ENCODE assay signal across 9 cellular contexts in the genomic region with DNA sequence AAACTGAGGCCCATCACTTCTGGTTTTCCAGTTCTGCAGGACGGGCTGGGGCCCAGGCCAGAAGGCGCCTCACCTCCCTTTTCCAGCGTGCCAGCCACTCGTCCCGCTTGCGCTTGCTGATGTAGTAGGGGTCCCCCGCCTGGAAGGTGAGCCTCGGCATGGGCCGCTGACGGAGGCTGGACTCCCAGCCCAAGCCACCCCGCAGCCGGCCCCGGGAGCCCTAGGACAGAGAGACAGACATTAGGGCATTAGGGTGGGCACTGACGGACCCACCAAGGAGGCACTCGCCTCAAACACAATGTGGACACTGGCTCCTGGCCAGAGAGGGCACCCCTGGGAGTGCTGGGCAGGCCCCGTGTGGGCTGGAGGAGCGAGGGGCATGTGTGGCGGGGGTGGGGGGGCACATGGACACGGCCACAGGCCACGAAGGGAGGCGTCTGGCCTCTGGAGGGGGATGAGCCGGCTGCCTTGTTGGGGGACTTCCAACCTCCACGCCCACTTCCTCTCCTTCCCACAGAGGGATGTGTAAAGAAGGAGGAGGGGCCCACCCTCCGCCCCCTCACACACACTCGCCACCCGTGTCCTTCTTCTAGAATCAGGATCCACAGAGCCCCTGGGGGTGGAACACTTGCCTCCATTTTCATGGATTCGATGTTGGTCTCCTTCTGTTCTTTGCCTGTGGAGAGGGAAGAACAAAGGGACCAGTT.
A peak's percentile ranks its signal among the peaks of the same experiment; 100 is the strongest.
DNase-seq lines count a peak whose midpoint lies in the region; ATAC-seq and TF ChIP-seq lines count a peak whose summit lies in the region.
"Had no signal": no experiment of that assay in that cellular context is flagged by ENCODE, and none has a peak within 500 bp of the region (broad histone marks: within the 10 kb centered on the region; RNA-seq: fewer than 3 reads in every experiment).

No MANE protein-coding gene starts in this region.

- H3K4me2 ChIP-seq in IMR-90 (ENCODE audit: low read depth, low read length): no peak overlapping the region

- peak overlapping the region; percentile 81 for H3K27ac Mint-ChIP-seq in activated T-helper 1 cell treated with anti-CD3 and anti-CD28 coated beads, Interleukin-12 subunit alpha, Interleukin-12 subunit beta, Interleukin-2, Interleukin-4 antibody, amounts not matched to agents 30 ng/mL and 10 ng/mL and 1 ng/mL, durations not matched to agents 14 hours and 24 hours and 36 hours
- H3K27ac Mint-ChIP-seq in HFFc6: no peak overlapping the region

- H3K4me3 Mint-ChIP-seq in activated T-helper 1 cell treated with anti-CD3 and anti-CD28 coated beads, Interleukin-12 subunit alpha, Interleukin-12 subunit beta, Interleukin-2, Interleukin-4 antibody, amounts not matched to agents 30 ng/mL and 10 ng/mL and 1 ng/mL, durations not matched to agents 14 hours and 24 hours and 36 hours: peak overlapping the region; percentile 40
- no peak overlapping the region for H3K4me3 Mint-ChIP-seq in HFFc6

- no peak overlapping the region for H3K18ac ChIP-seq in IMR-90 (ENCODE audit: low read depth, low read length)

- H2BK20ac ChIP-seq in IMR-90 (ENCODE audit: low read depth, low read length): no peak overlapping the region

- 0 out of 2 replicates have a peak overlapping the region, but pooled peaks have one; percentile 9 for H3K14ac ChIP-seq in IMR-90 (replicated peaks; ENCODE audit: low read depth, low read length)

- H4K5ac ChIP-seq in IMR-90 (ENCODE audit: low read depth, low read length): no peak overlapping the region

- no peak overlapping the region for H2BK15ac ChIP-seq in IMR-90 (ENCODE audit: low read depth, low read length)

- H2AK5ac ChIP-seq in IMR-90 (ENCODE audit: low read depth, low read length): no peak overlapping the region

- peaks cover 42% of the 10 kb centered on the region for H3K36me3 Mint-ChIP-seq in activated T-helper 1 cell treated with anti-CD3 and anti-CD28 coated beads, Interleukin-12 subunit alpha, Interleukin-12 subunit beta, Interleukin-2, Interleukin-4 antibody, amounts not matched to agents 30 ng/mL and 10 ng/mL and 1 ng/mL, durations not matched to agents 14 hours and 24 hours and 36 hours (ENCODE audit: low read depth)
- H3K36me3 Mint-ChIP-seq in HFFc6 (ENCODE audit: low read depth): no peaks in the 10 kb centered on the region

- peaks cover 5% of the 10 kb centered on the region for H3K4me1 ChIP-seq in IMR-90 (ENCODE audit: control insufficient read depth, insufficient read depth, low read length)

- peaks cover 19% of the 10 kb centered on the region for H3K36me3 ChIP-seq in IMR-90 (ENCODE audit: control insufficient read depth, insufficient read depth, low read length)

- H3K27me3 Mint-ChIP-seq in activated T-helper 1 cell treated with anti-CD3 and anti-CD28 coated beads, Interleukin-12 subunit alpha, Interleukin-12 subunit beta, Interleukin-2, Interleukin-4 antibody, amounts not matched to agents 30 ng/mL and 10 ng/mL and 1 ng/mL, durations not matched to agents 14 hours and 24 hours and 36 hours (ENCODE audit: insufficient read depth): no peaks in the 10 kb centered on the region
- peaks cover 6% of the 10 kb centered on the region for H3K27me3 Mint-ChIP-seq in HFFc6 (ENCODE audit: insufficient read depth)

- no peak overlapping the region for H3K56ac ChIP-seq in IMR-90 (ENCODE audit: extremely low read depth, insufficient read depth, low read length)

- intact Hi-C loops in IMR-90 (cut with micrococcal nuclease): no loop called here
- intact Hi-C loops in activated T-helper 1 cell treated with anti-CD3 and anti-CD28 coated beads, Interleukin-12 subunit alpha, Interleukin-12 subunit beta, Interleukin-2, Interleukin-4 antibody, amounts not matched to agents 30 ng/mL and 10 ng/mL and 1 ng/mL, durations not matched to agents 14 hours and 24 hours and 36 hours (cut with micrococcal nuclease): loop anchor here (2.0 to 10.0 kb wide), 2 partner anchors 22 to 180 kb away; no protein-coding TSS in a partner anchor

- TF ChIP-seq POLR2A in IMR-90 (IDR thresholded peaks at IDR 0.05; ENCODE audit: low read depth, low read length): no peak

- no peaks in the 10 kb centered on the region for H3K9me3 Mint-ChIP-seq in activated T-helper 1 cell treated with anti-CD3 and anti-CD28 coated beads, Interleukin-12 subunit alpha, Interleukin-12 subunit beta, Interleukin-2, Interleukin-4 antibody, amounts not matched to agents 30 ng/mL and 10 ng/mL and 1 ng/mL, durations not matched to agents 14 hours and 24 hours and 36 hours
- H3K9me3 Mint-ChIP-seq in HFFc6: no peaks in the 10 kb centered on the region

- BruUV-seq in IMR-90 (replicated peaks; lab: Mats Ljungman, UMichigan): no TSS peak

- ATAC-seq in IMR-90 (ENCODE audit: low read depth) (peak; percentile 37; the same call in 1 of the 2 replicates), HG02759 (IDR thresholded peaks at IDR 0.05; ENCODE audit: unreplicated experiment) (no peak)

- peak overlapping the region; percentile 72 for H2AK9ac ChIP-seq in IMR-90 (replicated peaks; ENCODE audit: low read depth, low read length, poor library complexity)

- H2BK5ac ChIP-seq in IMR-90 (ENCODE audit: low read depth, low read length, poor library complexity, severe bottlenecking): no peak overlapping the region

- peak; percentile 52 for DNase-seq in IMR-90
- DNase-seq in activated T-helper 1 cell treated with anti-CD3 and anti-CD28 coated beads, Interleukin-12 subunit alpha, Interleukin-12 subunit beta, Interleukin-2, Interleukin-4 antibody, amounts not matched to agents 30 ng/mL and 10 ng/mL and 1 ng/mL, durations not matched to agents 14 hours and 24 hours and 36 hours (ENCODE audit: low spot score): peak; percentile 56
- DNase-seq in iris pigment epithelial cell (ENCODE audit: low read depth): peak; percentile 41
- peak; percentile 57 for DNase-seq in stimulated activated naive CD4-positive, alpha-beta T cell treated with Interleukin-2 at 50 U/mL for 16 hours (lab: John Stamatoyannopoulos, UW)
- no peak for DNase-seq in NK-92 treated with Interleukin-12 subunit alpha and Interleukin-12 subunit beta, amount 100 ng/mL, for 24 hours (lab: John Stamatoyannopoulos, UW)
- DNase-seq in RKO (ENCODE audit: low spot score): no peak
- DNase-seq in HFFc6: no peak
- DNase-seq: NCI-H1694 had no signal

- H3K9me1 ChIP-seq in IMR-90 (ENCODE audit: insufficient read depth, low read length): 0 out of 2 replicates have a peak, but pooled peaks cover 4% of the 10 kb centered on the region

- H3K27me3 ChIP-seq in IMR-90 (ENCODE audit: control insufficient read depth, insufficient read depth, low read length): no peaks in the 10 kb centered on the region

- WGBS in IMR-90 (ENCODE audit: extremely low coverage in 2 of 2, insufficient read length in 1 of 2), 2 experiments: 98% methylated on average over 7 of the region's 27 CpGs; no CpG with 5 or more reads in 1 of the 2 experiments

- CTCF ChIA-PET in IMR-90 (lab: Yijun Ruan, JAX): no interaction called here

- H4K91ac ChIP-seq in IMR-90 (ENCODE audit: insufficient read depth, low read depth, low read length): no peak overlapping the region

- TF ChIP-seq RAD21 in IMR-90 (IDR thresholded peaks at IDR 0.05; ENCODE audit: low read length): no peak

- H4K8ac ChIP-seq in IMR-90 (ENCODE audit: low read depth in 2 of 2, low read length in 2 of 2): no peak overlapping the region

- in situ Hi-C loops in IMR-90 (cut with MboI; ENCODE audit: low sequenced_read_pairs): no loop called here

- no peak overlapping the region for H3K4me3 ChIP-seq in IMR-90 (ENCODE audit: insufficient read depth, low read depth, low read length)

- H3K9ac ChIP-seq in IMR-90 (ENCODE audit: low read depth, low read length): no peak overlapping the region

- POLR2A ChIA-PET in IMR-90 (lab: Charles Lee; ENCODE audit: unreplicated experiment): no interaction called here

- TF ChIP-seq CTCF in IMR-90 (conservative IDR thresholded peaks at IDR 0.05; ENCODE audit: low read depth, low read length) (no peak), HFFc6 (IDR thresholded peaks at IDR 0.05) (no peak)

- no peaks in the 10 kb centered on the region for H3K9me3 ChIP-seq in IMR-90 (ENCODE audit: control insufficient read depth, insufficient read depth, low read length)

- dilution Hi-C loops in IMR-90 (cut with HindIII; ENCODE audit: low sequenced_read_pairs, unreplicated experiment): no loop called here

- H3K4ac ChIP-seq in IMR-90 (ENCODE audit: low read depth, low read length): no peak overlapping the region

- no peak overlapping the region; the same call in 1 of the 2 replicates for H2BK120ac ChIP-seq in IMR-90 (ENCODE audit: low read depth, low read length)

- H3K27ac ChIP-seq in IMR-90 (ENCODE audit: insufficient read depth, low read length): no peak overlapping the region

- H4K20me1 ChIP-seq in IMR-90 (ENCODE audit: insufficient read depth, low read length): no peaks in the 10 kb centered on the region

- H2AFZ ChIP-seq in IMR-90 (replicated peaks; ENCODE audit: low read length, poor library complexity): peak overlapping the region; percentile 34

- H3K23ac ChIP-seq in IMR-90 (ENCODE audit: low read depth, low read length): no peak overlapping the region

- H3K79me1 ChIP-seq in IMR-90 (ENCODE audit: low read depth in 1 of 2, low read length in 2 of 2): no peaks in the 10 kb centered on the region

- peaks cover 56% of the 10 kb centered on the region for H3K4me1 Mint-ChIP-seq in activated T-helper 1 cell treated with anti-CD3 and anti-CD28 coated beads, Interleukin-12 subunit alpha, Interleukin-12 subunit beta, Interleukin-2, Interleukin-4 antibody, amounts not matched to agents 30 ng/mL and 10 ng/mL and 1 ng/mL, durations not matched to agents 14 hours and 24 hours and 36 hours (ENCODE audit: low read depth)
- no peaks in the 10 kb centered on the region for H3K4me1 Mint-ChIP-seq in HFFc6 (ENCODE audit: low read depth)

TF ChIP-seq in IMR-90, 13 proteins besides CTCF, POLR2A, EP300 and RAD21 (continues in another document):
- no peak for TF ChIP-seq MXI1 (IDR thresholded peaks at IDR 0.05; ENCODE audit: borderline replicate concordance, low read depth, low read length)
- TF ChIP-seq CEBPB (IDR thresholded peaks at IDR 0.05; ENCODE audit: low read depth, low read length): no peak
- TF ChIP-seq, protein P1, sequence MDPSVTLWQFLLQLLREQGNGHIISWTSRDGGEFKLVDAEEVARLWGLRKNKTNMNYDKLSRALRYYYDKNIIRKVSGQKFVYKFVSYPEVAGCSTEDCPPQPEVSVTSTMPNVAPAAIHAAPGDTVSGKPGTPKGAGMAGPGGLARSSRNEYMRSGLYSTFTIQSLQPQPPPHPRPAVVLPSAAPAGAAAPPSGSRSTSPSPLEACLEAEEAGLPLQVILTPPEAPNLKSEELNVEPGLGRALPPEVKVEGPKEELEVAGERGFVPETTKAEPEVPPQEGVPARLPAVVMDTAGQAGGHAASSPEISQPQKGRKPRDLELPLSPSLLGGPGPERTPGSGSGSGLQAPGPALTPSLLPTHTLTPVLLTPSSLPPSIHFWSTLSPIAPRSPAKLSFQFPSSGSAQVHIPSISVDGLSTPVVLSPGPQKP (IDR thresholded peaks at IDR 0.05; ENCODE audit: borderline replicate concordance, low read depth, low read length): no peak
- no peak for TF ChIP-seq NFE2L2 (IDR thresholded peaks at IDR 0.05; ENCODE audit: low read depth, low read length)
- no peak for TF ChIP-seq MAFK (IDR thresholded peaks at IDR 0.05; ENCODE audit: low read depth, low read length)

Comparison
In these comparisons a context has a peak if more than half of its experiments do, and no peak if none do; other contexts are left out.
1. DNase-seq: peak in IMR-90 (single experiment), activated T-helper 1 cell treated with anti-CD3 and anti-CD28 coated beads, Interleukin-12 subunit alpha, Interleukin-12 subunit beta, Interleukin-2, Interleukin-4 antibody, amounts not matched to agents 30 ng/mL and 10 ng/mL and 1 ng/mL, durations not matched to agents 14 hours and 24 hours and 36 hours (single experiment), iris pigment epithelial cell (single experiment) and stimulated activated naive CD4-positive, alpha-beta T cell treated with Interleukin-2 at 50 U/mL for 16 hours (single experiment); none in NK-92 treated with Interleukin-12 subunit alpha and Interleukin-12 subunit beta, amount 100 ng/mL, for 24 hours (single experiment), RKO (single experiment) and HFFc6 (single experiment).